25 cellular contexts compared by ENCODE assay signal in genomic region chr12:91651728-91652127, GRCh38.
"Had no signal": no experiment of that assay in that cellular context is flagged by ENCODE, and none has a peak within 500 bp of the region (broad histone marks: within the 10 kb centered on the region; RNA-seq: fewer than 3 reads in every experiment).

No MANE protein-coding gene starts in this region.

- H3K4me3 ChIP-seq: colonic mucosa, esophagus squamous epithelium, lung, mucosa of descending colon, ovary, right lobe of liver, spleen, thoracic aorta, tibial nerve, upper lobe of left lung had no signal

- H3K4me1 ChIP-seq: colonic mucosa, esophagus squamous epithelium, right lobe of liver, spleen, tibial nerve, upper lobe of left lung had no signal

- DNase-seq: colonic mucosa; effector CD8-positive, alpha-beta T cell; erythroblast; esophagus squamous epithelium; foreskin fibroblast; glutamatergic neuron; hypothalamus; immature natural killer cell; islet precursor cell; kidney glomerular epithelial cell; mucosa of descending colon; naive thymus-derived CD4-positive, alpha-beta T cell; occipital lobe; ovary; posterior cingulate gyrus; retina; right lobe of liver; spleen; stimulated activated CD4-positive, alpha-beta T cell treated with anti-CD3 and anti-CD28 coated beads, Interleukin-4, amount 100 ng/mL, for 4 hours; stimulated activated naive CD8-positive, alpha-beta T cell treated with anti-CD3 and anti-CD28 coated beads, Interleukin-15, Interleukin-2, amounts not matched to agents 100 U/mL and 50 U/mL, for 24 hours; upper lobe of left lung had no signal

- H3K27me3 ChIP-seq: colonic mucosa, esophagus squamous epithelium, ovary, right lobe of liver, spleen, tibial nerve, upper lobe of left lung had no signal

- ATAC-seq: mucosa of descending colon; naive thymus-derived CD4-positive, alpha-beta T cell; right lobe of liver; stimulated activated memory B cell treated with anti-CD40 and anti-IgM and Interleukin-4, amounts not matched to agents 10 μg/mL and 1 μg/mL and 100 μg/mL, for 72 hours; stimulated activated naive CD8-positive, alpha-beta T cell treated with anti-CD3 and anti-CD28 coated beads, Interleukin-15, Interleukin-2, amounts not matched to agents 100 U/mL and 50 U/mL, for 24 hours had no signal

- H3K36me3 ChIP-seq: colonic mucosa, esophagus squamous epithelium, ovary, right lobe of liver, spleen, thoracic aorta, tibial nerve, upper lobe of left lung had no signal

- H3K9me3 ChIP-seq: colonic mucosa, esophagus squamous epithelium, mucosa of descending colon, ovary, right lobe of liver, spleen, thoracic aorta, tibial nerve, upper lobe of left lung had no signal

- H3K27ac ChIP-seq: colonic mucosa, esophagus squamous epithelium, ovary, right lobe of liver, spleen, thoracic aorta, tibial nerve, upper lobe of left lung had no signal
